8 cellular contexts compared by ENCODE assay signal in genomic region chr22:30970356-30970746, GRCh38. TPM values are rescaled to one million over a fixed set of nuclear protein-coding genes. Genes with fewer than 3 reads are reported as not detected.
A peak's percentile ranks its signal among the peaks of the same experiment; 100 is the strongest.
DNase-seq lines count a peak whose midpoint lies in the region; ATAC-seq and TF ChIP-seq lines count a peak whose summit lies in the region.

No MANE protein-coding gene starts in this region.

- ATAC-seq in naive thymus-derived CD8-positive, alpha-beta T cell: no peak
- no peak for ATAC-seq in GM19328 (IDR thresholded peaks at IDR 0.05; ENCODE audit: unreplicated experiment)
- ATAC-seq in GM18505 (IDR thresholded peaks at IDR 0.05; ENCODE audit: unreplicated experiment): no peak

- TF ChIP-seq POLR2A in GM18505 (IDR thresholded peaks at IDR 0.05; ENCODE audit: borderline replicate concordance, extremely low read depth, insufficient read depth, insufficient read length): no peak

- peaks cover 28% of the 10 kb centered on the region for H3K36me3 Mint-ChIP-seq in IgD-negative memory B cell
- H3K36me3 Mint-ChIP-seq in naive thymus-derived CD8-positive, alpha-beta T cell: peaks cover 47 to 77% (median 49%) of the 10 kb centered on the region in 3 donors

- H3K27ac Mint-ChIP-seq in IgD-negative memory B cell: peak overlapping the region; percentile 89 to 98 (median 90)
- peak overlapping the region; percentile 78 to 97 (median 86) for H3K27ac Mint-ChIP-seq in naive thymus-derived CD8-positive, alpha-beta T cell

- peaks cover 29 to 55% (median 39%) of the 10 kb centered on the region in 3 donors for H3K4me1 Mint-ChIP-seq in IgD-negative memory B cell
- peaks cover 13 to 55% (median 39%) of the 10 kb centered on the region in 4 donors for H3K4me1 Mint-ChIP-seq in naive thymus-derived CD8-positive, alpha-beta T cell

- POLR2A ChIA-PET in naive thymus-derived CD8-positive, alpha-beta T cell (lab: Charles Lee): interaction anchor here (1.3 to 7.2 kb wide), 12 partner anchors 9 to 321 kb away, joined by 5 to 86 read pairs (median 38); partner anchors contain the start of genes PIK3IP1, RNF185, SELENOM and SMTN

- H3K9me3 Mint-ChIP-seq in IgD-negative memory B cell: peaks cover 12 to 27% (median 20%) of the 10 kb centered on the region in 3 donors
- H3K9me3 Mint-ChIP-seq in naive thymus-derived CD8-positive, alpha-beta T cell: peaks cover 0 to 92% (median 32%) of the 10 kb centered on the region in 9 donors

- DNase-seq in AG10803 (ENCODE audit: low read depth) (no peak), coronary artery (ENCODE audit: low spot score) (no peak), NCI-H187 (lab: John Stamatoyannopoulos, UW) (no peak), activated gamma-delta T cell (lab: John Stamatoyannopoulos, UW) (no peak)
- no peak for DNase-seq in naive thymus-derived CD8-positive, alpha-beta T cell

- peak overlapping the region in 1 of 2 donors; percentile 96 for H3K27ac ChIP-seq in coronary artery

- no peaks in the 10 kb centered on the region for H3K27me3 Mint-ChIP-seq in IgD-negative memory B cell
- no peaks in the 10 kb centered on the region for H3K27me3 Mint-ChIP-seq in naive thymus-derived CD8-positive, alpha-beta T cell

- TF ChIP-seq CTCF in AG10803 (conservative IDR thresholded peaks at IDR 0.05; ENCODE audit: low read length) (no peak), coronary artery (IDR thresholded peaks at IDR 0.05) (no peak)

- peak overlapping the region; percentile 87 to 100 (median 97) for H3K4me3 Mint-ChIP-seq in IgD-negative memory B cell
- H3K4me3 Mint-ChIP-seq in naive thymus-derived CD8-positive, alpha-beta T cell: peak overlapping the region; percentile 81 to 96 (median 88)

- H3K4me3 ChIP-seq in AG10803 (ENCODE audit: low read length): peak overlapping the region; percentile 65
- H3K4me3 ChIP-seq in coronary artery: peak overlapping the region; percentile 91

RNA-seq across cellular contexts. Expression of gene TUG1, which starts 1.3 kb away (rescaled TPM):
- 15.9 TPM for polyA plus RNA-seq in IgD-negative memory B cell
- total RNA-seq in naive thymus-derived CD8-positive, alpha-beta T cell: 100 to 1,000 TPM; 161 to 170 TPM
- polyA plus RNA-seq in naive thymus-derived CD8-positive, alpha-beta T cell: 10 to 100 TPM; 19.0 to 27.2 (median 19.4) TPM

RNA-seq across cellular contexts. Expression of gene MORC2, which starts 1.8 kb away (rescaled TPM):
- polyA plus RNA-seq in IgD-negative memory B cell: 5.9 TPM
- total RNA-seq in naive thymus-derived CD8-positive, alpha-beta T cell: 10 to 100 TPM; 49.7 to 51.2 TPM
- 10 to 100 TPM in 1 of 3 donors, 1 to 10 TPM in 2; 6.1 to 22.3 (median 8.0) TPM for polyA plus RNA-seq in naive thymus-derived CD8-positive, alpha-beta T cell
